ENCODE assay signal across 8 cellular contexts in the genomic region with DNA sequence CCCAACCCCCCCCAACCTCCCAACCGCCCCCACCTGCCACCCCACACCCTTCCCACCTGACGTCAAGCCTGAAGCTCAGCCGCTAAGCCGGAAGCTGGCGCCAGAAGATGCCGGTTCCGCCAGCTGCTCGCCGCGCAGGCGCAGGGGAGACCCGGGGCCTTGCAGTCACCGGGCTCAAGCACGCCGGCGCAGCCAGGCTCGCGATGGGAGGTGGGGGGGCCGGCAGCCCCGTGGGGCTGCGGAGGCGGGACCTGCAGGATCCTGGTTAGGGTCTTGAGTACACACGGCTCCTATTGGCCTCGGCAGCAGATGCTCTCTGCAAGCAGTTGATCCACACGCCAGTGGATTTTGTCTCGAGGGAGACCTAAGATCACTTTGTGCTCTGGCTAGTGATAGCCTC. TPM values are rescaled to one million over a fixed set of nuclear protein-coding genes. Genes with fewer than 3 reads are reported as not detected.
A peak's percentile ranks its signal among the peaks of the same experiment; 100 is the strongest.
DNase-seq lines count a peak whose midpoint lies in the region; ATAC-seq and TF ChIP-seq lines count a peak whose summit lies in the region.

A gene (minus strand): TSS at position 109 of the 400 bp plus-strand sequence. CDS start 4,268 bp downstream, outside the sequence.

- H3K4me3 ChIP-seq in GM12875 (ENCODE audit: low read depth, low read length) = peak within 1 kb of the TSS; percentile 55
- H3K4me3 ChIP-seq in adipocyte (ENCODE audit: low read length) = peak within 1 kb of the TSS; percentile 86
- peak within 1 kb of the TSS in 10 of 12 donors; percentile 35 to 62 (median 54) for H3K4me3 ChIP-seq in heart left ventricle
- peak within 1 kb of the TSS; percentile 2 to 55 (median 26) for H3K4me3 ChIP-seq in transverse colon

- H3K9me3 ChIP-seq in adipocyte (ENCODE audit: control insufficient read depth, low read length) = no peaks in the 10 kb centered on the region
- peaks cover 0 to 6% (median 0%) of the 10 kb centered on the region in 12 donors for H3K9me3 ChIP-seq in heart left ventricle
- no peaks in the 10 kb centered on the region for H3K9me3 ChIP-seq in transverse colon

- ATAC-seq in HG02763 (IDR thresholded peaks at IDR 0.05; ENCODE audit: unreplicated experiment) (peak; percentile 63), heart left ventricle (peak; percentile 71 to 89 (median 87))

- in situ Hi-C loops in transverse colon (cut with MboI; ENCODE audit: low pct_ligation_motif_present in 1 of 4, low pct_unique_long_range_greater_than_20kb in 1 of 4, low sequenced_read_pairs in 3 of 4) = no loop called here

- WGBS in heart left ventricle, 4 donors = 0% methylated on average over 1 to 26 of the region's 26 CpGs
- 0% methylated on average over 18 of the region's 26 CpGs; no CpG with 5 or more reads in 1 of the 2 donors for WGBS in transverse colon (ENCODE audit: low coverage in 1 of 2), 2 donors

- DNase-seq in NCI-H1417 treated with DMSO at 0.1 percent for 48 hours (lab: John Stamatoyannopoulos, UW) (peak; percentile 88), SW 1271 (lab: John Stamatoyannopoulos, UW) (peak; percentile 5 to 43), adipocyte (ENCODE audit: low read depth) (peak; percentile 95), heart left ventricle (peak; percentile 92 to 97 (median 95)), pons (ENCODE audit: low spot score) (peak; percentile 91), transverse colon (peak; percentile 93)

- H3K4me1 ChIP-seq in adipocyte (ENCODE audit: control insufficient read depth, insufficient read depth, low read length) = peaks cover 43% of the 10 kb centered on the region
- peaks cover 6 to 47% (median 30%) of the 10 kb centered on the region in 12 donors for H3K4me1 ChIP-seq in heart left ventricle
- peaks cover 11 to 48% (median 25%) of the 10 kb centered on the region in 4 donors for H3K4me1 ChIP-seq in transverse colon

- no peak for TF ChIP-seq EP300 in transverse colon (IDR thresholded peaks at IDR 0.05; ENCODE audit: low read depth)

- TF ChIP-seq CTCF in GM12875 (IDR thresholded peaks at IDR 0.05; ENCODE audit: borderline replicate concordance, insufficient read depth, low read depth, low read length) = no peak
- no peak for TF ChIP-seq CTCF in heart left ventricle (IDR thresholded peaks at IDR 0.05)
- no peak for TF ChIP-seq CTCF in transverse colon (IDR thresholded peaks at IDR 0.05)

- peak within 1 kb of the TSS; percentile 84 for H3K9ac ChIP-seq in adipocyte (ENCODE audit: low read length)

- TF ChIP-seq POLR2A in heart left ventricle (IDR thresholded peaks at IDR 0.05) (no peak), transverse colon (IDR thresholded peaks at IDR 0.05) (no peak)

- H3K27ac ChIP-seq in heart left ventricle = peak within 1 kb of the TSS in 11 of 12 donors; percentile 41 to 86 (median 62)
- peak within 1 kb of the TSS; percentile 59 to 83 (median 68) for H3K27ac ChIP-seq in transverse colon

- peaks cover 5% of the 10 kb centered on the region for H3K36me3 ChIP-seq in adipocyte (ENCODE audit: control insufficient read depth, insufficient read depth, low read length, severe bottlenecking)
- H3K36me3 ChIP-seq in heart left ventricle = peaks cover under 1 to 14% (median 7%) of the 10 kb centered on the region in 9 donors
- H3K36me3 ChIP-seq in transverse colon = peaks cover 0 to 6% (median 1%) of the 10 kb centered on the region in 4 donors

- H3K27me3 ChIP-seq in adipocyte (replicated peaks; ENCODE audit: control insufficient read depth, insufficient read depth, low read length) = no peaks in the 10 kb centered on the region
- H3K27me3 ChIP-seq in heart left ventricle = no peaks in the 10 kb centered on the region
- H3K27me3 ChIP-seq in transverse colon = no peaks in the 10 kb centered on the region

- intact Hi-C loops in heart left ventricle (cut with DNase I) = no loop called here
- intact Hi-C loops in transverse colon (cut with DNase I; ENCODE audit: low total_unique reads) = no loop called here

RNA-seq across cellular contexts. Expression of the gene that starts here (rescaled TPM):
- total RNA-seq in heart left ventricle = 10 to 100 TPM in 4 of 9 donors, 1 to 10 TPM in 5; 7.1 to 13.2 (median 9.2) TPM
- 1 to 10 TPM; 6.4 to 9.2 TPM for polyA plus RNA-seq in heart left ventricle
- total RNA-seq in transverse colon = 10 to 100 TPM in 1 of 4 donors, 1 to 10 TPM in 3; 1.9 to 17.0 (median 6.0) TPM

Comparison
In these comparisons a context has a peak if more than half of its experiments do, and no peak if none do; other contexts are left out.
1. Peak in every context shown above with its lines: DNase-seq, ATAC-seq, H3K4me3 ChIP-seq and H3K27ac ChIP-seq.
2. H3K4me3 ChIP-seq: peak in every context shown above with its lines; median percentile 86 in adipocyte; 55 in GM12875; 54 in heart left ventricle; 26 in transverse colon.
3. DNase-seq: peak in every context shown above with its lines; median percentile 95 in adipocyte; 95 in heart left ventricle; 93 in transverse colon; 91 in pons; 88 in NCI-H1417 treated with DMSO at 0.1 percent for 48 hours; 24 in SW 1271.